In genomic region chr18:62718268-62718800, GRCh38 we compare ENCODE assay signal across 9 cellular contexts.
DNase-seq lines count a peak whose midpoint lies in the region; ATAC-seq and TF ChIP-seq lines count a peak whose summit lies in the region.
"Had no signal": no experiment of that assay in that cellular context is flagged by ENCODE, and none has a peak within 500 bp of the region (broad histone marks: within the 10 kb centered on the region; RNA-seq: fewer than 3 reads in every experiment).

No MANE protein-coding gene starts in this region.

- H3K27me3 ChIP-seq in BLaER1 treated with 17β-estradiol and CSF1 and Interleukin-3, amounts not matched to agents 10 nM and 100 nM = no peaks in the 10 kb centered on the region

- no peaks in the 10 kb centered on the region for H3K9me3 ChIP-seq in BLaER1 treated with 17β-estradiol and CSF1 and Interleukin-3, amounts not matched to agents 10 nM and 100 nM (replicated peaks in 1 of 11)

- peaks cover 59% of the 10 kb centered on the region for H3K4me1 Mint-ChIP-seq in nephron

- H3K4me2 ChIP-seq in BLaER1 treated with 17β-estradiol and CSF1 and Interleukin-3, amounts not matched to agents 10 nM and 100 nM = peak overlapping the region; percentile 85 to 94 (median 91)

- H3K4me3 Mint-ChIP-seq in nephron = peak overlapping the region; percentile 85 to 94 (median 91)

- peak overlapping the region in 9 of 11 experiments; percentile 86 to 96 (median 95); a peak in 17 of 22 replicates for H3K27ac ChIP-seq in BLaER1 treated with 17β-estradiol and CSF1 and Interleukin-3, amounts not matched to agents 10 nM and 100 nM
- no peak overlapping the region for H3K27ac ChIP-seq in coronary artery

- peak overlapping the region; percentile 79 to 97 (median 90) for H3K4me3 ChIP-seq in BLaER1 treated with 17β-estradiol and CSF1 and Interleukin-3, amounts not matched to agents 10 nM and 100 nM
- peak overlapping the region; percentile 83 for H3K4me3 ChIP-seq in coronary artery

- ATAC-seq in GM18517 (IDR thresholded peaks at IDR 0.05; ENCODE audit: unreplicated experiment) (no peak), GM21360 (IDR thresholded peaks at IDR 0.05; ENCODE audit: unreplicated experiment) (no peak)

- peak overlapping the region; percentile 70 to 82 (median 81) for H3K27ac Mint-ChIP-seq in nephron

- peak overlapping the region; percentile 89 to 97 (median 94) for H3K9ac ChIP-seq in BLaER1 treated with 17β-estradiol and CSF1 and Interleukin-3, amounts not matched to agents 10 nM and 100 nM

- DNase-seq in NCI-H69 (lab: John Stamatoyannopoulos, UW) (peak; percentile 38), coronary artery (ENCODE audit: low spot score) (no peak), NCI-H1694 treated with DMSO at 0.1 percent for 48 hours (lab: John Stamatoyannopoulos, UW) (no peak), NCI-H2227 (lab: John Stamatoyannopoulos, UW; ENCODE audit: unreplicated experiment) (no peak)

- TF ChIP-seq CTCF in coronary artery (IDR thresholded peaks at IDR 0.05) = no peak
- TF ChIP-seq CTCF in nephron (IDR thresholded peaks at IDR 0.05; ENCODE audit: unreplicated experiment in 3 of 3) = no peak

- H3K36me3 ChIP-seq in BLaER1 treated with 17β-estradiol and CSF1 and Interleukin-3, amounts not matched to agents 10 nM and 100 nM = no peaks in the 10 kb centered on the region

- no peaks in the 10 kb centered on the region for H3K27me3 Mint-ChIP-seq in nephron (ENCODE audit: low read depth)

- H3K36me3 Mint-ChIP-seq in nephron (ENCODE audit: low read depth) = no peaks in the 10 kb centered on the region

- peaks cover 0 to 71% (median 20%) of the 10 kb centered on the region in 11 experiments; a peak in 14 of 22 replicates for H4K20me1 ChIP-seq in BLaER1 treated with 17β-estradiol and CSF1 and Interleukin-3, amounts not matched to agents 10 nM and 100 nM

- H3K4me1 ChIP-seq in BLaER1 treated with 17β-estradiol and CSF1 and Interleukin-3, amounts not matched to agents 10 nM and 100 nM = peaks cover 35 to 66% (median 58%) of the 10 kb centered on the region in 10 experiments

- no peaks in the 10 kb centered on the region for H3K9me3 Mint-ChIP-seq in nephron
- H3K9me3 Mint-ChIP-seq: dendritic cell treated with granulocyte-macrophage colony-stimulating factor and Interleukin-4, amounts not matched to agents 40 ng/mL and 50 ng/mL, for 4 days had no signal

Comparison
In these comparisons a context has a peak if more than half of its experiments do, and no peak if none do; other contexts are left out.
1. H3K27ac ChIP-seq: peak in BLaER1 treated with 17β-estradiol and CSF1 and Interleukin-3, amounts not matched to agents 10 nM and 100 nM (9 of 11); none in coronary artery (0 of 2).